In the genomic region with DNA sequence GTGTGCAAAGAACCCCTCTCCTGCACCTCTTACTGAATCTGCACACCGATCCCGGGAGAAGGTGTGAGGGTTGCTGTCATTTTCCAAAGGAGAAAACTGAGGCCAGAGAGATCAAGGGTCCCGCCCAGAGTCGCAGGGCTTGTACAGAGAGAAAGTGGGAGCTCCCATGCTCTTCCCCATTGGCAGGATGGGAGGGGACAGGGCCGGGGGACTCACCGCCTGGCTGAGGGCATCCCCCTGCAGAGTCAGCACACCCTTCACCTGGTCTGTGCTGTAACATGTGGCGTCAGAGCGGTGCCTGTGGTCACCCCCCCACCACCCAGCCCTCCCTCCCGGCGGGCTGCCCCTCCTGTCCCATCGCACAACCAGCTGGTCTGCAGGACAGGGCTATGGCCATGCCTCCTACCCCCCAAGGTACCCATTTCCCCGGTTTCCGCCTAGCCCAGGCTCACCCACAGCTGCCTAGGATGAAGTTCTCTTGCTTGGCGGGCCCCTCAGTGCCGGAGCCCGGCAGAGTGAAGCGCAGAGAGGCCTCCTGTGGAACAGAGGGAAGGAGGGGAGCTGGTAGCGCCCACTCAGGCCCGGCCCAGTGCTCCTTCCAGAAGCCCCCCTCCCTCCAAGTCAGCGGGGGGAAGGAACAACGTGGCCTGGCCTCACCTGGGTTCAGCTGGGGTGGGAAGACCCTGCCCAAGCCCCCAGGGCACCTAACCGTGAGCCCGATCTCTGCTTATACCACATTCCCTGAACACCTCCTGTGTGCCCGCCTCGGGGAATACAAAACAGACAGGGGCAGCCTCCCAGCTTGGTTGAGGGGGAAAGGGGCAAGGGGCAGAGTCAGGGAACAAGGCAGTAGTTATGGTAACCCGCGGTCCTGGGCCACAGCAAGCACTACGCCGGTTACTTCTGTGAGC, we compare ENCODE assay signal across 9 cellular contexts. TPM values are rescaled to one million over a fixed set of nuclear protein-coding genes. Genes with fewer than 3 reads are reported as not detected.
DNase-seq lines count a peak whose midpoint lies in the region; TF ChIP-seq lines count a peak whose summit lies in the region.
"Had no signal": no experiment of that assay in that cellular context is flagged by ENCODE, and none has a peak within 500 bp of the region (broad histone marks: within the 10 kb centered on the region; RNA-seq: fewer than 3 reads in every experiment).

No MANE protein-coding gene starts in this region.

- H3K9ac ChIP-seq in ES-I3 (ENCODE audit: low read depth, low read length), result peak overlapping the region; percentile 44

- H3K27me3 Mint-ChIP-seq in progenitor cell of endocrine pancreas, result no peaks in the 10 kb centered on the region

- H3K27ac Mint-ChIP-seq in progenitor cell of endocrine pancreas, result peak overlapping the region; percentile 89

- H3K4me1 ChIP-seq in ES-I3 (ENCODE audit: insufficient read depth, low read length) (no peaks in the 10 kb centered on the region), SJCRH30 (peaks cover 16% of the 10 kb centered on the region), esophagus squamous epithelium (peaks cover 20 to 34% (median 23%) of the 10 kb centered on the region in 3 donors)

- no peaks in the 10 kb centered on the region for H3K9me3 Mint-ChIP-seq in progenitor cell of endocrine pancreas (ENCODE audit: low read depth)

- H3K27ac ChIP-seq in SJCRH30 (peak overlapping the region; percentile 54; the same call in 1 of the 2 replicates), esophagus squamous epithelium (peak overlapping the region; percentile 92 to 94 (median 93))

- H3K4me1 Mint-ChIP-seq in progenitor cell of endocrine pancreas (ENCODE audit: low read depth), result peaks cover 6% of the 10 kb centered on the region

- no peak for TF ChIP-seq CTCF in esophagus squamous epithelium (IDR thresholded peaks at IDR 0.05)
- TF ChIP-seq CTCF in progenitor cell of endocrine pancreas (IDR thresholded peaks at IDR 0.05; ENCODE audit: unreplicated experiment), result no peak

- WGBS in esophagus squamous epithelium, 2 donors, result 34 to 41% methylated on average over 8 to 13 of the region's 29 CpGs

- no peak for DNase-seq in SJCRH30
- no peak for DNase-seq in esophagus squamous epithelium (lab: John Stamatoyannopoulos, UW)
- no peak for DNase-seq in progenitor cell of endocrine pancreas (ENCODE audit: low spot score, unreplicated experiment)
- DNase-seq in stimulated activated CD4-positive, alpha-beta T cell treated with anti-CD3 and anti-CD28 coated beads, Interleukin-4, amount 100 ng/mL, for 1 hour, result no peak
- DNase-seq in NOMO-1 treated with dmso at 0.1 percent for 144 hours (lab: John Stamatoyannopoulos, UW; ENCODE audit: unreplicated experiment), result no peak
- DNase-seq in AG08395 (ENCODE audit: low spot score), result no peak
- DNase-seq in pons (ENCODE audit: low spot score), result no peak

- no peaks in the 10 kb centered on the region for H3K36me3 ChIP-seq in ES-I3 (ENCODE audit: insufficient read depth, low read length)
- peaks cover 7% of the 10 kb centered on the region; the same call in 1 of the 2 replicates for H3K36me3 ChIP-seq in SJCRH30
- H3K36me3 ChIP-seq in esophagus squamous epithelium, result peaks cover 0 to 57% (median 9%) of the 10 kb centered on the region in 3 donors

- H3K4me3 ChIP-seq in SJCRH30 (peak overlapping the region; percentile 93), esophagus squamous epithelium (peak overlapping the region; percentile 61 to 96 (median 78))

- H3K27me3 ChIP-seq in SJCRH30, result no peaks in the 10 kb centered on the region
- no peaks in the 10 kb centered on the region for H3K27me3 ChIP-seq in esophagus squamous epithelium

- TF ChIP-seq POLR2A in esophagus squamous epithelium (IDR thresholded peaks at IDR 0.05), result no peak

- H3K9me3 ChIP-seq in ES-I3 (ENCODE audit: control insufficient read depth, insufficient read depth, low read length), result no peaks in the 10 kb centered on the region
- H3K9me3 ChIP-seq in SJCRH30 (replicated peaks), result no peaks in the 10 kb centered on the region
- no peaks in the 10 kb centered on the region for H3K9me3 ChIP-seq in esophagus squamous epithelium

- peak overlapping the region; percentile 81 for H3K4me3 Mint-ChIP-seq in progenitor cell of endocrine pancreas (ENCODE audit: low read depth)

- peaks cover 6% of the 10 kb centered on the region for H3K36me3 Mint-ChIP-seq in progenitor cell of endocrine pancreas (ENCODE audit: insufficient read depth)

- intact Hi-C loops in esophagus squamous epithelium (cut with DNase I), result no loop called here

RNA-seq across cellular contexts. Expression of a gene that starts 1.1 kb away (rescaled TPM):
- 15.1 and 20.5 TPM in 2 replicates for total RNA-seq in SJCRH30 (2014; rRNA removed; shearing (Covaris generic))
- total RNA-seq in esophagus squamous epithelium, result 10 to 100 TPM; 16.4 to 35.8 (median 31.6) TPM
- 43.6 and 44.1 TPM in 2 replicates for total RNA-seq in progenitor cell of endocrine pancreas

RNA-seq across cellular contexts. Expression of a gene that starts 6.1 kb away (rescaled TPM):
- not detected in 2 replicates for total RNA-seq in SJCRH30 (2014; rRNA removed; shearing (Covaris generic))
- 10 to 100 TPM in 1 of 4 donors, 1 to 10 TPM in 2, not detected in 1; 4.8 to 10.2 (median 5.2) TPM for total RNA-seq in esophagus squamous epithelium
- not detected in 2 replicates for total RNA-seq in progenitor cell of endocrine pancreas
- total RNA-seq: glomerular endothelial cell had no signal

RNA-seq across cellular contexts. Expression of a gene that starts 13.2 kb away (rescaled TPM):
- not detected in 2 replicates for total RNA-seq in SJCRH30 (2014; rRNA removed; shearing (Covaris generic))
- total RNA-seq in esophagus squamous epithelium, result not detected
- total RNA-seq in progenitor cell of endocrine pancreas, result 0.78 TPM in 1 of 2 replicates, not detected in the other
- total RNA-seq: glomerular endothelial cell had no signal

RNA-seq across cellular contexts. Expression of a gene that starts 34.3 kb away (rescaled TPM):
- total RNA-seq in SJCRH30 (2014; rRNA removed; shearing (Covaris generic)), result 7.6 and 7.8 TPM in 2 replicates
- total RNA-seq in esophagus squamous epithelium (1 to 10 TPM; 4.5 to 9.7 (median 8.4) TPM), progenitor cell of endocrine pancreas (23.5 and 23.9 TPM in 2 replicates)

RNA-seq across cellular contexts. Expression of a gene that starts 45.8 kb away (rescaled TPM):
- 40.3 and 45.3 TPM in 2 replicates for total RNA-seq in SJCRH30 (2014; rRNA removed; shearing (Covaris generic))
- 10 to 100 TPM; 31.9 to 47.9 (median 45.8) TPM for total RNA-seq in esophagus squamous epithelium
- 129 and 132 TPM in 2 replicates for total RNA-seq in progenitor cell of endocrine pancreas
